13 cellular contexts compared by ENCODE assay signal in the genomic region with DNA sequence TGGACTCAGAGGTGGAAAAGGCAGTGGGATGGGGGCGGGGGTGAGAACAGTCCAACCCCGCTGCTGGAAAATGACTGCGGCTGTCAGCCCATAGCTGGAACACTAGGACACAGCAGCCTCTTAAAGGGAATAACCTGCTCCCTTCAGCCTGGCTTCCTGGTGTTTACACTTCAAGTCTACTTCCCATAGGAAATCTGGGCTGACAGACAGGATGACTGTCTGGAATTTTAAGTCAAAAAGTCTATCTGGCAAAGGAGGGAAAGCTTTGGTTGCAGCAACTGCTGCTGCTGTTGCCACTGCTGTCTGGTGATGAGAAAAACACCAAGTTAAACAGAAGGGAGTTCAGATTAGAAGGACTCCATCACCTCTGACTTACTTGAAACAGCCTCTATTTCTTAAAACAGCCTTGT. TPM values are rescaled to one million over a fixed set of nuclear protein-coding genes. Genes with fewer than 3 reads are reported as not detected.
DNase-seq lines count a peak whose midpoint lies in the region; ATAC-seq lines count a peak whose summit lies in the region.
"Had no signal": no experiment of that assay in that cellular context is flagged by ENCODE, and none has a peak within 500 bp of the region (broad histone marks: within the 10 kb centered on the region; RNA-seq: fewer than 3 reads in every experiment).

No MANE protein-coding gene starts in this region.

- no peaks in the 10 kb centered on the region for H3K9me3 ChIP-seq in mesodermal cell (ENCODE audit: control insufficient read depth, low read length)
- H3K9me3 ChIP-seq: Peyer's patch had no signal

- peak overlapping the region; percentile 71 for H3K27ac ChIP-seq in mesodermal cell (ENCODE audit: low read depth, low read length, severe bottlenecking)
- H3K27ac ChIP-seq: Peyer's patch had no signal

- H3K4me1 ChIP-seq in mesodermal cell (ENCODE audit: control insufficient read depth, insufficient read depth, low read length, poor library complexity, severe bottlenecking) = peaks cover 35% of the 10 kb centered on the region
- H3K4me1 ChIP-seq: Peyer's patch had no signal

- ATAC-seq in left cardiac atrium (peak; percentile 62 to 83), HG02759 (IDR thresholded peaks at IDR 0.05; ENCODE audit: unreplicated experiment) (no peak)

- intact Hi-C loops in left cardiac atrium (cut with DNase I) = no loop called here

- DNase-seq in ELF-1 (ENCODE audit: low read depth, low spot score) = peak; percentile 28
- DNase-seq in amniotic epithelial cell (ENCODE audit: low read depth) = peak; percentile 18
- no peak for DNase-seq in left cardiac atrium
- DNase-seq in RKO (ENCODE audit: low spot score) = no peak
- no peak for DNase-seq in NK-92 treated with Interleukin-12 subunit alpha and Interleukin-12 subunit beta, amount 100 ng/mL, for 24 hours (lab: John Stamatoyannopoulos, UW)
- DNase-seq: CD4-positive, alpha-beta memory T cell; GOT3; KG1; NCI-H1048; NCI-H345; Peyer's patch had no signal

- 71 to 88% methylated on average over 2 to 3 of the region's 3 CpGs for WGBS in mesodermal cell (ENCODE audit: insufficient coverage in 2 of 2), 2 experiments

- peaks cover 68% of the 10 kb centered on the region for H3K36me3 ChIP-seq in mesodermal cell (ENCODE audit: control insufficient read depth, insufficient read depth, low read length)

- no peak overlapping the region for H3K4me3 ChIP-seq in mesodermal cell (ENCODE audit: extremely low read depth, insufficient read depth, low read length, poor library complexity, severe bottlenecking)
- H3K4me3 ChIP-seq: Peyer's patch had no signal

RNA-seq across cellular contexts. Expression of a gene that starts 44.9 kb away (rescaled TPM):
- 10 to 100 TPM; 12.1 to 24.4 TPM for total RNA-seq in left cardiac atrium
- polyA plus RNA-seq in mesodermal cell (2013, experiment 1 of 2) = 63.4 TPM
- 58.5 TPM for polyA plus RNA-seq in mesodermal cell (2013, experiment 2 of 2)
- polyA plus RNA-seq: CD4-positive, alpha-beta memory T cell had no signal

Comparison
In these comparisons a context has a peak if more than half of its experiments do, and no peak if none do; other contexts are left out.
1. DNase-seq: peak in ELF-1 (single experiment) and amniotic epithelial cell (single experiment); none in left cardiac atrium (single experiment), RKO (single experiment) and NK-92 treated with Interleukin-12 subunit alpha and Interleukin-12 subunit beta, amount 100 ng/mL, for 24 hours (single experiment).